ENCODE assay signal across 1 cellular context in genomic region chr6:132499757-132500156, GRCh38.
A peak's percentile ranks its signal among the peaks of the same experiment; 100 is the strongest.
TF ChIP-seq lines count a peak whose summit lies in the region.

No MANE protein-coding gene starts in this region.

TF ChIP-seq in HepG2, 621 proteins besides CTCF, POLR2A, EP300 and RAD21:
- TF ChIP-seq ZNF652 (CRISPR knock-in tag; IDR thresholded peaks at IDR 0.05; ENCODE audit: borderline replicate concordance, low read depth) (peak; percentile 41; the same call in 1 of the 2 replicates), ZNF280D (CRISPR knock-in tag; IDR thresholded peaks at IDR 0.05) (no peak)
